ENCODE assay signal across 19 cellular contexts in the genomic region with DNA sequence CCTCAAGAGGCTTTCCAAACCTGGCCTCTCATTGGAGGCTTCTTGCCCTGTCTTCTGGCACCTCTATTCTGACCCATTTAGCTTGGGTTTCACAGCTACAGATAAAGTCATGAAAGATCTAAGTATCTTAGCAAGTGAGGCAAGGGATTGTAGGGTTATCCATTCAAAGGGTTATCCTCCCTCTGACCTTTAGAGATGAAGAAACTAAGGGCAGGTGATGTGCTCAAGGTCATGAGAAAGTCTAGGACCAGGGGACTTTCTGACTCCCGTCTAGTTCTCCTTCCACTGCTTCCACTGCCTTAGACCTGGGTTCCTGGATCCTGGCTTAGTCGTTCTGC. TPM values are rescaled to one million over a fixed set of nuclear protein-coding genes. Genes with fewer than 3 reads are reported as not detected.
DNase-seq lines count a peak whose midpoint lies in the region; ATAC-seq and TF ChIP-seq lines count a peak whose summit lies in the region.
"Had no signal": no experiment of that assay in that cellular context is flagged by ENCODE, and none has a peak within 500 bp of the region (broad histone marks: within the 10 kb centered on the region; RNA-seq: fewer than 3 reads in every experiment).

No MANE protein-coding gene starts in this region.

- H3K27me3 ChIP-seq in gastroesophageal sphincter (peaks cover 16% of the 10 kb centered on the region), stomach smooth muscle (ENCODE audit: control insufficient read depth in 1 of 2, insufficient read depth in 2 of 2, low read length in 2 of 2) (peaks cover 6 to 7% of the 10 kb centered on the region in 2 donors)

- peaks cover 0 to 66% of the 10 kb centered on the region in 2 donors for H3K36me3 ChIP-seq in gastroesophageal sphincter
- peaks cover 37 to 51% of the 10 kb centered on the region in 2 donors for H3K36me3 ChIP-seq in stomach smooth muscle (ENCODE audit: control insufficient read depth in 2 of 2, insufficient read depth in 2 of 2, low read length in 2 of 2)

- CTCF ChIA-PET in T-cell (lab: Charles Lee): no interaction called here

- H3K9ac ChIP-seq in stomach smooth muscle (ENCODE audit: low read length in 2 of 2): no peak overlapping the region

- peaks cover 17% of the 10 kb centered on the region for H3K36me3 Mint-ChIP-seq in T-cell

- H3K4me3 ChIP-seq in gastroesophageal sphincter: no peak overlapping the region
- no peak overlapping the region for H3K4me3 ChIP-seq in stomach smooth muscle (ENCODE audit: low read length in 2 of 2)
- H3K4me3 ChIP-seq: GM12878, HAP-1, PC-9 had no signal

- H3K27ac Mint-ChIP-seq in T-cell: peak overlapping the region; percentile 8 to 48

- H3K27ac ChIP-seq in gastroesophageal sphincter: peak overlapping the region in 3 of 4 donors; percentile 80 to 89 (median 86)
- peak overlapping the region; percentile 55 for H3K27ac ChIP-seq in stomach smooth muscle (ENCODE audit: low read length)
- H3K27ac ChIP-seq in substantia nigra (ENCODE audit: low read depth, low read length, poor library complexity, severe bottlenecking): no peak overlapping the region
- H3K27ac ChIP-seq: C4-2B, PC-9 had no signal

- peaks cover 15 to 20% (median 19%) of the 10 kb centered on the region in 3 donors for H3K4me1 Mint-ChIP-seq in T-cell

- peaks cover 18 to 23% of the 10 kb centered on the region in 2 donors for H3K27me3 Mint-ChIP-seq in T-cell

- H3K9me3 ChIP-seq in gastroesophageal sphincter (no peaks in the 10 kb centered on the region), stomach smooth muscle (ENCODE audit: control insufficient read depth in 2 of 2, low read length in 2 of 2) (no peaks in the 10 kb centered on the region)
- H3K9me3 ChIP-seq: HAP-1 had no signal

- POLR2A ChIA-PET in T-cell (lab: Charles Lee): no interaction called here

- no peak overlapping the region for H3K4me3 Mint-ChIP-seq in T-cell

- WGBS in gastroesophageal sphincter (ENCODE audit: low coverage in 1 of 2), 2 donors: 100% methylated on average over 2 of the region's 2 CpGs; no CpG with 5 or more reads in 1 of the 2 donors

- H3K4me1 ChIP-seq in gastroesophageal sphincter: peaks cover 0 to 87% (median 38%) of the 10 kb centered on the region in 3 donors
- peaks cover 65% of the 10 kb centered on the region for H3K4me1 ChIP-seq in stomach smooth muscle (ENCODE audit: control insufficient read depth, insufficient read depth, low read length)

- TF ChIP-seq CTCF in gastroesophageal sphincter (IDR thresholded peaks at IDR 0.05): no peak

- no peak for ATAC-seq in T-cell (replicated peaks in 1 of 4)
- no peak for ATAC-seq in gastroesophageal sphincter
- no peak for ATAC-seq in GM21528 (IDR thresholded peaks at IDR 0.05; ENCODE audit: low FRiP score, unreplicated experiment)
- ATAC-seq: GM12878, Right ventricle myocardium inferior had no signal

- peak; percentile 8 for DNase-seq in activated CD8-positive, alpha-beta memory T cell treated with anti-CD3 and anti-CD28 coated beads, Interleukin-2, amount 50 U/mL, for 48 hours
- DNase-seq in activated CD8-positive, alpha-beta memory T cell treated with anti-CD3 and anti-CD28 coated beads, Interleukin-2, amount 50 U/mL, for 4 hours: no peak
- DNase-seq in T-cell (no peak), substantia nigra (lab: John Stamatoyannopoulos, UW) (no peak), mucosa of gallbladder (ENCODE audit: low spot score) (no peak)
- DNase-seq: Calu3, DMS79, NCI-H1417 treated with DMSO at 0.1 percent for 48 hours, NCI-H2081 treated with DMSO at 0.1 percent for 48 hours, NCI-H2227 treated with DMSO at 0.1 percent for 48 hours, PC-9 had no signal

- H3K9me3 Mint-ChIP-seq in T-cell: no peaks in the 10 kb centered on the region

- TF ChIP-seq POLR2A in gastroesophageal sphincter (IDR thresholded peaks at IDR 0.05): no peak

- no peak for TF ChIP-seq EP300 in gastroesophageal sphincter (IDR thresholded peaks at IDR 0.05)

RNA-seq across cellular contexts. Expression of gene PHOX2A, which starts 7.2 kb away (rescaled TPM):
- total RNA-seq in T-cell: not detected
- 1 to 10 TPM in 1 of 4 donors, under 1 TPM in 2, not detected in 1; 0.37 to 3.2 (median 0.89) TPM for total RNA-seq in gastroesophageal sphincter
- total RNA-seq in mucosa of gallbladder: 0.14 TPM
- total RNA-seq: Calu3, G401, GM12878, PC-9, Right ventricle myocardium inferior had no signal

RNA-seq across cellular contexts. Expression of gene INPPL1, which starts 12.2 kb away (rescaled TPM):
- total RNA-seq in T-cell: 100 to 1,000 TPM; 112 to 162 (median 147) TPM
- total RNA-seq in gastroesophageal sphincter: 100 to 1,000 TPM in 2 of 4 donors, 10 to 100 TPM in 2; 65.8 to 134 (median 92.4) TPM
- 225 TPM for total RNA-seq in mucosa of gallbladder

RNA-seq across cellular contexts. Expression of gene FOLR2, which starts 20.1 kb away (rescaled TPM):
- not detected for total RNA-seq in T-cell
- total RNA-seq in gastroesophageal sphincter: 10 to 100 TPM in 3 of 4 donors, 1 to 10 TPM in 1; 7.3 to 70.3 (median 33.9) TPM
- total RNA-seq in mucosa of gallbladder: 18.9 TPM
- total RNA-seq: Calu3, G401, PC-9 had no signal

RNA-seq across cellular contexts. Expression of gene FOLR1, which starts 44.8 kb away (rescaled TPM):
- total RNA-seq in T-cell: under 1 TPM in 1 of 5 donors, not detected in 4; 0.25 TPM
- total RNA-seq in gastroesophageal sphincter: 10 to 100 TPM in 1 of 4 donors, under 1 TPM in 1, not detected in 2; 0.81 to 23.7 TPM
- 7.0 TPM for total RNA-seq in mucosa of gallbladder
- total RNA-seq: GM12878 had no signal

Comparison
In these comparisons a context has a peak if more than half of its experiments do, and no peak if none do; other contexts are left out.
1. RNA of gene FOLR2, which starts 20.1 kb away (total RNA-seq): 7.3 to 70.3 TPM in gastroesophageal sphincter and 18.9 TPM in mucosa of gallbladder (single experiment); not detected in T-cell; every median in the first group is over 4 times any median in the second.